8 cellular contexts compared by ENCODE assay signal in the genomic region with DNA sequence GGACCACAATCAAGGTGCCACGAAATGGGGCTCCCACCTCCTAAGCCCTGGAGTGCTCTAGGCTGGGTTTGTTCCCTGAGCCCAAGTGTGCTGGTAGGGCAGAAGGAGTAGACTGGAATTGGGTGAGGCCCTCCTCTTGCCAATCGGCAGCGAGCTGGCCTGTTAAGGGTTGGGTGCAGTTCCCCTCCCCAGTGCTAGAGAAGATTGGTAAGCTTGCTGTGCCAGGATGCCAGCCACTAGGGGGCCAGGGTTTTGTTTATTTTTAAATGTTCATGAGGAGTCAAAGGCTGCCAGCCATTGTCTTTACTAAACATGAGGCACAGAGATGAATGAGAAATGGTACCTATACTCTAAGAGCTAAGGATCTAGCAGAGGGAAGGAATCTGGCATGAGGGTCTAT.
A peak's percentile ranks its signal among the peaks of the same experiment; 100 is the strongest.
DNase-seq lines count a peak whose midpoint lies in the region; ATAC-seq and TF ChIP-seq lines count a peak whose summit lies in the region.

No MANE protein-coding gene starts in this region.

- in situ Hi-C loops in gastrocnemius medialis (cut with MboI; ENCODE audit: low sequenced_read_pairs in 4 of 4), result no loop called here

- peak; percentile 72 for TF ChIP-seq CTCF in RWPE2 (IDR thresholded peaks at IDR 0.05; ENCODE audit: poor library complexity, severe bottlenecking)
- peak; percentile 58 for TF ChIP-seq CTCF in fibroblast of pulmonary artery (IDR thresholded peaks at IDR 0.05; ENCODE audit: low read length, missing control alignments)
- TF ChIP-seq CTCF in gastrocnemius medialis (IDR thresholded peaks at IDR 0.05 in 4 of 5, conservative IDR thresholded peaks at IDR 0.05 in 1 of 5), result peak; percentile 31 to 57 (median 50)
- TF ChIP-seq CTCF in CD8-positive, alpha-beta T cell (IDR thresholded peaks at IDR 0.05), result no peak

- H3K4me1 Mint-ChIP-seq in activated naive CD4-positive, alpha-beta T cell treated with anti-CD3 and anti-CD28 coated beads, Interleukin-2, amount 10 ng/mL, durations not matched to agents 7 days and 5 days, result no peaks in the 10 kb centered on the region
- H3K4me1 Mint-ChIP-seq in CD8-positive, alpha-beta T cell (ENCODE audit: low read depth), result no peaks in the 10 kb centered on the region

- no peak overlapping the region for H3K4me3 ChIP-seq in RWPE2 (ENCODE audit: severe bottlenecking)
- no peak overlapping the region for H3K4me3 ChIP-seq in fibroblast of pulmonary artery (replicated peaks; ENCODE audit: low read depth, low read length)
- H3K4me3 ChIP-seq in gastrocnemius medialis, result no peak overlapping the region
- H3K4me3 ChIP-seq in CD8-positive, alpha-beta T cell (ENCODE audit: low read depth, low read length), result no peak overlapping the region

- H3K27ac ChIP-seq in RWPE2 (ENCODE audit: poor library complexity, severe bottlenecking) (no peak overlapping the region), gastrocnemius medialis (peak overlapping the region in 1 of 4 donors; percentile 31)
- H3K27ac ChIP-seq in CD8-positive, alpha-beta T cell (ENCODE audit: low read depth, low read length), result no peak overlapping the region

- H3K36me3 Mint-ChIP-seq in activated naive CD4-positive, alpha-beta T cell treated with anti-CD3 and anti-CD28 coated beads, Interleukin-2, amount 10 ng/mL, durations not matched to agents 7 days and 5 days, result no peaks in the 10 kb centered on the region
- no peaks in the 10 kb centered on the region for H3K36me3 Mint-ChIP-seq in CD8-positive, alpha-beta T cell

- H3K27me3 ChIP-seq in RWPE2 (ENCODE audit: insufficient read depth, poor library complexity, severe bottlenecking) (no peaks in the 10 kb centered on the region), gastrocnemius medialis (no peaks in the 10 kb centered on the region)
- no peaks in the 10 kb centered on the region for H3K27me3 ChIP-seq in CD8-positive, alpha-beta T cell (ENCODE audit: insufficient read depth, low read length)

- H3K9me3 Mint-ChIP-seq in activated naive CD4-positive, alpha-beta T cell treated with anti-CD3 and anti-CD28 coated beads, Interleukin-2, amount 10 ng/mL, durations not matched to agents 7 days and 5 days, result no peaks in the 10 kb centered on the region
- H3K9me3 Mint-ChIP-seq in CD8-positive, alpha-beta T cell, result no peaks in the 10 kb centered on the region

- H3K27ac Mint-ChIP-seq in activated naive CD4-positive, alpha-beta T cell treated with anti-CD3 and anti-CD28 coated beads, Interleukin-2, amount 10 ng/mL, durations not matched to agents 7 days and 5 days, result no peak overlapping the region
- H3K27ac Mint-ChIP-seq in CD8-positive, alpha-beta T cell, result no peak overlapping the region

- peaks cover 29% of the 10 kb centered on the region for H3K27me3 Mint-ChIP-seq in activated naive CD4-positive, alpha-beta T cell treated with anti-CD3 and anti-CD28 coated beads, Interleukin-2, amount 10 ng/mL, durations not matched to agents 7 days and 5 days
- H3K27me3 Mint-ChIP-seq in CD8-positive, alpha-beta T cell (ENCODE audit: low read depth), result peaks cover 4% of the 10 kb centered on the region

- no peaks in the 10 kb centered on the region for H3K36me3 ChIP-seq in RWPE2 (ENCODE audit: low read depth)
- H3K36me3 ChIP-seq in gastrocnemius medialis, result peaks cover 3 to 91% of the 10 kb centered on the region in 2 donors
- H3K36me3 ChIP-seq in CD8-positive, alpha-beta T cell (ENCODE audit: insufficient read depth, low read length), result no peaks in the 10 kb centered on the region

- DNase-seq in activated naive CD4-positive, alpha-beta T cell treated with anti-CD3 and anti-CD28 coated beads, Interleukin-2, amount 10 ng/mL, durations not matched to agents 7 days and 5 days, result peak; percentile 43
- no peak for DNase-seq in activated naive CD4-positive, alpha-beta T cell treated with anti-CD3 and anti-CD28 coated beads, Interleukin-2, amount 50 U/mL, for 16 hours
- no peak for DNase-seq in RWPE2 (ENCODE audit: low spot score)
- peak; percentile 51 for DNase-seq in fibroblast of pulmonary artery (ENCODE audit: low read depth)
- DNase-seq in gastrocnemius medialis, result peak in 1 of 2 donors; percentile 50
- no peak for DNase-seq in CD8-positive, alpha-beta T cell
- DNase-seq in SKM-1 treated with dmso at 0.1 percent for 144 hours (lab: John Stamatoyannopoulos, UW; ENCODE audit: unreplicated experiment), result no peak
- no peak for DNase-seq in GF-D8 (lab: John Stamatoyannopoulos, UW)

- H3K4me3 Mint-ChIP-seq in activated naive CD4-positive, alpha-beta T cell treated with anti-CD3 and anti-CD28 coated beads, Interleukin-2, amount 10 ng/mL, durations not matched to agents 7 days and 5 days, result no peak overlapping the region
- no peak overlapping the region for H3K4me3 Mint-ChIP-seq in CD8-positive, alpha-beta T cell

- intact Hi-C loops in gastrocnemius medialis (cut with DNase I; ENCODE audit: low total_unique reads), result no loop called here
- intact Hi-C loops in CD8-positive, alpha-beta T cell (cut with DNase I, micrococcal nuclease), result loop anchor here in 1 of 2 experiments (5.0 kb wide), 1 partner anchor 92 kb away; no protein-coding TSS in a partner anchor

- H3K9me3 ChIP-seq in RWPE2 (ENCODE audit: severe bottlenecking) (no peaks in the 10 kb centered on the region), gastrocnemius medialis (no peaks in the 10 kb centered on the region)
- H3K9me3 ChIP-seq in CD8-positive, alpha-beta T cell (ENCODE audit: low read length), result no peaks in the 10 kb centered on the region

- H3K4me1 ChIP-seq in RWPE2 (ENCODE audit: insufficient read depth, poor library complexity, severe bottlenecking) (no peaks in the 10 kb centered on the region), gastrocnemius medialis (no peaks in the 10 kb centered on the region)
- H3K4me1 ChIP-seq in CD8-positive, alpha-beta T cell (ENCODE audit: insufficient read depth, low read length), result no peaks in the 10 kb centered on the region

- CTCF ChIA-PET in activated naive CD4-positive, alpha-beta T cell treated with anti-CD3 and anti-CD28 coated beads, Interleukin-2, amount 10 ng/mL, durations not matched to agents 7 days and 5 days (lab: Charles Lee), result interaction anchor here (1.2 to 2.4 kb wide), 4 partner anchors 9 to 91 kb away, joined by 3 to 10 read pairs (median 4); no protein-coding TSS in a partner anchor
- CTCF ChIA-PET in CD8-positive, alpha-beta T cell (lab: Charles Lee), result interaction anchor here (1.0 to 3.8 kb wide), 4 partner anchors 19 to 184 kb away, joined by 3 to 19 read pairs (median 4); no protein-coding TSS in a partner anchor

- POLR2A ChIA-PET in CD8-positive, alpha-beta T cell (lab: Charles Lee), result no interaction called here

- TF ChIP-seq POLR2A in gastrocnemius medialis (IDR thresholded peaks at IDR 0.05), result no peak

- ATAC-seq in RWPE2 (ENCODE audit: low read depth) (peak; percentile 52), gastrocnemius medialis (peak in 1 of 2 donors; percentile 55)
- ATAC-seq in CD8-positive, alpha-beta T cell, result no peak

Comparison
In these comparisons a context has a peak if more than half of its experiments do, and no peak if none do; other contexts are left out.
1. DNase-seq: peak in activated naive CD4-positive, alpha-beta T cell treated with anti-CD3 and anti-CD28 coated beads, Interleukin-2, amount 10 ng/mL, durations not matched to agents 7 days and 5 days (single experiment) and fibroblast of pulmonary artery (single experiment); none in activated naive CD4-positive, alpha-beta T cell treated with anti-CD3 and anti-CD28 coated beads, Interleukin-2, amount 50 U/mL, for 16 hours (single experiment), RWPE2 (single experiment), CD8-positive, alpha-beta T cell (0 of 7), SKM-1 treated with dmso at 0.1 percent for 144 hours (single experiment) and GF-D8 (single experiment).